In the genomic region with DNA sequence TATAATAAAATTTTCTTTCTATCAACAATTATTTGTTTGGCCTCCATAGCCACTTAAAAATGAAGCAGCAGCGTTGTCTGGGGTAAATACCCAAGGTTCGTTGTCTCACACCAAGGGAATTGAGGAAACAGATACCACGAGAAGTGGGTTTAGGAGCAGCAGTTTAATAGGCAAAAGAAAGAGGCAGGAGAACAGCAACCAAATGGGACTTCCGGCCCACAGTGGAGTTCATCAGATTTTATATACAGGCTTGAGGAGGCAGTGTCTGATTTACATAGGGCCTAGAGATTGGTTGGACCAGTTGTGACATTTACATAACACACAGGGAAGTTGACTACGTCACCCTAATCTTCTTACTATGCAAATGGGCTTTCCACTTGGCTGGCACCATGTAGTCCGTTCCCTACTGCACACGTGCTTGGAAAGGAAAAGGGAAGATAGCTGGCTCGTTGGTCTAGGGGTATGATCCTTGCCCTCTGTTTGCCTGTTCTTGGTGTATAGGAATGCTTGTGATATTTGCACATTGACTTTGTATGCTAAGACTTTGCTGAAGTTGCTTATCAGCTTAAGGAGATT, we compare ENCODE assay signal across 1 cellular context.
A peak's percentile ranks its signal among the peaks of the same experiment; 100 is the strongest.
TF ChIP-seq lines count a peak whose summit lies in the region.

No MANE protein-coding gene starts in this region.

TF ChIP-seq in K562, 482 proteins besides CTCF, POLR2A, EP300 and RAD21 (continued from another document):
- TF ChIP-seq, protein P1, sequence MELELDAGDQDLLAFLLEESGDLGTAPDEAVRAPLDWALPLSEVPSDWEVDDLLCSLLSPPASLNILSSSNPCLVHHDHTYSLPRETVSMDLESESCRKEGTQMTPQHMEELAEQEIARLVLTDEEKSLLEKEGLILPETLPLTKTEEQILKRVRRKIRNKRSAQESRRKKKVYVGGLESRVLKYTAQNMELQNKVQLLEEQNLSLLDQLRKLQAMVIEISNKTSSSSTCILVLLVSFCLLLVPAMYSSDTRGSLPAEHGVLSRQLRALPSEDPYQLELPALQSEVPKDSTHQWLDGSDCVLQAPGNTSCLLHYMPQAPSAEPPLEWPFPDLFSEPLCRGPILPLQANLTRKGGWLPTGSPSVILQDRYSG (tag; conservative IDR thresholded peaks at IDR 0.05; ENCODE audit: low read depth), result no peak
- no peak for TF ChIP-seq NELFE (IDR thresholded peaks at IDR 0.05; ENCODE audit: insufficient read depth, insufficient read length)
- TF ChIP-seq MYNN (IDR thresholded peaks at IDR 0.05), result no peak
- no peak for TF ChIP-seq MYNN (CRISPR knock-in tag; IDR thresholded peaks at IDR 0.05)
- no peak for TF ChIP-seq ZNF24 (IDR thresholded peaks at IDR 0.05)
- no peak for TF ChIP-seq HDAC2 (IDR thresholded peaks at IDR 0.05)
- TF ChIP-seq JUNB (CRISPR knock-in tag; conservative IDR thresholded peaks at IDR 0.05), result no peak
- TF ChIP-seq ZNF644 (tag; IDR thresholded peaks at IDR 0.05; ENCODE audit: low read depth), result no peak
- TF ChIP-seq ZNF57 (CRISPR knock-in tag; IDR thresholded peaks at IDR 0.05), result no peak
- 0 out of 2 replicates have a peak, but pooled peaks have one; percentile 27 for TF ChIP-seq TCFL5 (CRISPR knock-in tag; conservative IDR thresholded peaks at IDR 0.05)
- no peak for TF ChIP-seq CHD2 (IDR thresholded peaks at IDR 0.05; ENCODE audit: low read depth, low read length)
- no peak for TF ChIP-seq JUND (IDR thresholded peaks at IDR 0.05; ENCODE audit: borderline replicate concordance, low read depth, low read length)
- peak; percentile 43; the same call in 1 of the 3 replicates for TF ChIP-seq JUND (tag; IDR thresholded peaks at IDR 0.05; ENCODE audit: borderline replicate concordance, low read depth, low read length)
- TF ChIP-seq CREM (IDR thresholded peaks at IDR 0.05; ENCODE audit: low read depth), result peak; percentile 76
- no peak for TF ChIP-seq ATF1 (CRISPR knock-in tag; IDR thresholded peaks at IDR 0.05)
- peak; percentile 84 for TF ChIP-seq ATF1 (tag; IDR thresholded peaks at IDR 0.05)
- 0 out of 2 replicates have a peak, but pooled peaks have one; percentile 50 for TF ChIP-seq ELF4 (CRISPR knock-in tag; IDR thresholded peaks at IDR 0.05)
- no peak for TF ChIP-seq SRSF7 (optimal IDR thresholded peaks at IDR 0.05; ENCODE audit: low read depth, low read length)
- TF ChIP-seq, protein P2, sequence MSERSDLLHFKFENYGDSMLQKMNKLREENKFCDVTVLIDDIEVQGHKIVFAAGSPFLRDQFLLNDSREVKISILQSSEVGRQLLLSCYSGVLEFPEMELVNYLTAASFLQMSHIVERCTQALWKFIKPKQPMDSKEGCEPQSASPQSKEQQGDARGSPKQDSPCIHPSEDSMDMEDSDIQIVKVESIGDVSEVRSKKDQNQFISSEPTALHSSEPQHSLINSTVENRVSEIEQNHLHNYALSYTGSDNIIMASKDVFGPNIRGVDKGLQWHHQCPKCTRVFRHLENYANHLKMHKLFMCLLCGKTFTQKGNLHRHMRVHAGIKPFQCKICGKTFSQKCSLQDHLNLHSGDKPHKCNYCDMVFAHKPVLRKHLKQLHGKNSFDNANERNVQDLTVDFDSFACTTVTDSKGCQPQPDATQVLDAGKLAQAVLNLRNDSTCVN (CRISPR knock-in tag; IDR thresholded peaks at IDR 0.05), result no peak
- TF ChIP-seq, protein P3, sequence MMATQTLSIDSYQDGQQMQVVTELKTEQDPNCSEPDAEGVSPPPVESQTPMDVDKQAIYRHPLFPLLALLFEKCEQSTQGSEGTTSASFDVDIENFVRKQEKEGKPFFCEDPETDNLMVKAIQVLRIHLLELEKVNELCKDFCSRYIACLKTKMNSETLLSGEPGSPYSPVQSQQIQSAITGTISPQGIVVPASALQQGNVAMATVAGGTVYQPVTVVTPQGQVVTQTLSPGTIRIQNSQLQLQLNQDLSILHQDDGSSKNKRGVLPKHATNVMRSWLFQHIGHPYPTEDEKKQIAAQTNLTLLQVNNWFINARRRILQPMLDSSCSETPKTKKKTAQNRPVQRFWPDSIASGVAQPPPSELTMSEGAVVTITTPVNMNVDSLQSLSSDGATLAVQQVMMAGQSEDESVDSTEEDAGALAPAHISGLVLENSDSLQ (IDR thresholded peaks at IDR 0.05), result peak; percentile 46; the same call in 1 of the 2 replicates
- no peak for TF ChIP-seq HEY1 (CRISPR knock-in tag; IDR thresholded peaks at IDR 0.05; ENCODE audit: borderline replicate concordance)
- peak; percentile 74 for TF ChIP-seq BHLHE40 (IDR thresholded peaks at IDR 0.05; ENCODE audit: low read length)
- TF ChIP-seq L3MBTL2 (IDR thresholded peaks at IDR 0.05), result peak; percentile 60
- no peak for TF ChIP-seq ZFP36 (IDR thresholded peaks at IDR 0.05; ENCODE audit: low read depth, low read length, partially characterized antibody)
- TF ChIP-seq CSDE1 (IDR thresholded peaks at IDR 0.05), result no peak
- no peak for TF ChIP-seq ZNF232 (CRISPR knock-in tag; IDR thresholded peaks at IDR 0.05)
- peak; percentile 57 for TF ChIP-seq GABPA (tag; conservative IDR thresholded peaks at IDR 0.05; ENCODE audit: low read depth)
- TF ChIP-seq SIX5 (IDR thresholded peaks at IDR 0.05; ENCODE audit: borderline replicate concordance in 1 of 2, insufficient read depth in 1 of 2, low read depth in 1 of 2, low read length in 2 of 2), result no peak
- TF ChIP-seq, protein P4, sequence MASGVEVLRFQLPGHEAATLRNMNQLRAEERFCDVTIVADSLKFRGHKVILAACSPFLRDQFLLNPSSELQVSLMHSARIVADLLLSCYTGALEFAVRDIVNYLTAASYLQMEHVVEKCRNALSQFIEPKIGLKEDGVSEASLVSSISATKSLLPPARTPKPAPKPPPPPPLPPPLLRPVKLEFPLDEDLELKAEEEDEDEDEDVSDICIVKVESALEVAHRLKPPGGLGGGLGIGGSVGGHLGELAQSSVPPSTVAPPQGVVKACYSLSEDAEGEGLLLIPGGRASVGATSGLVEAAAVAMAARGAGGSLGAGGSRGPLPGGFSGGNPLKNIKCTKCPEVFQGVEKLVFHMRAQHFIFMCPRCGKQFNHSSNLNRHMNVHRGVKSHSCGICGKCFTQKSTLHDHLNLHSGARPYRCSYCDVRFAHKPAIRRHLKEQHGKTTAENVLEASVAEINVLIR (CRISPR knock-in tag; IDR thresholded peaks at IDR 0.05), result peak; percentile 67; the same call in 1 of the 2 replicates
